1 cellular context compared by ENCODE assay signal in the genomic region with DNA sequence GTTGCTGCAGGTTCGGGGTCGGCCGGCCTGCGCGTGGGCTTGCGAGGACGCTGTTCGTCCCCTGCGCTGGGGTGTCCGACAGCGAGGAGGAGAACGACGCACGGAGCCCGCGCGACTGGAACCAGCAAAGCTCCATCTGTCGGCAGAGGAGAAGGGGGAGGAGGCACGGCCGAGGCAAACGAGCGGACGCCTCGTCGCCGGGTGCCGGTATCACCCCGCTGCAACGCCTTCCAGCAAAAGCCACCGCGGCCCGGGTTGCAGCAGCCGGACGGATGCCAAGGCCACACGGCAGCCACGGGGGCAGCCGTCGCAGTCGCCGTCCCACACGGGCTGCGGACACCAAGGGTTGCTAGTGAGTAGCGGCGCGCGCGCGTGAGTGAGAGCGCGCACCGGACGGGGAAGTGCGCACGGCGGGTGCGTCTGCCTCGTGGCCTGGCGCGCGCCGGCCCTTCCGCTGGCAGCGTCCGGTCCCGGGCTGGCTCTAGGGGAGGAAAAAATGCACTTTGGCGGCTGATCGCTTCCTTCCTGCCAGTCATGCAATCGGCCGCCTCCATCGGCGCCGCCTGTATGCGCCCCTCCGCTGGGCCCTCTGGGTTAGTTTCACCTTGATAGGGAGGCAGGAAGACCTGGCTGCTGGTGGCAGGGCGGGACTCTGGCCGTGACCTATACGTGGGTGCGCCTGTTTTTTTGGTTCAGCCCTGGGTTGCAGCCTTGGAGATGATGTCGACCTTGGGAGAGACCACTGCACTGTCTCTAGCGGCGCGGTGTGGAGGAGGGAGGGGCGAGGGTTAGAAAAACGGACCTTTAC.
TF ChIP-seq lines count a peak whose summit lies in the region.

No MANE protein-coding gene starts in this region.

TF ChIP-seq in HepG2, 621 proteins besides CTCF, POLR2A, EP300 and RAD21 (continued from another document and continues in another):
- TF ChIP-seq, protein P1, sequence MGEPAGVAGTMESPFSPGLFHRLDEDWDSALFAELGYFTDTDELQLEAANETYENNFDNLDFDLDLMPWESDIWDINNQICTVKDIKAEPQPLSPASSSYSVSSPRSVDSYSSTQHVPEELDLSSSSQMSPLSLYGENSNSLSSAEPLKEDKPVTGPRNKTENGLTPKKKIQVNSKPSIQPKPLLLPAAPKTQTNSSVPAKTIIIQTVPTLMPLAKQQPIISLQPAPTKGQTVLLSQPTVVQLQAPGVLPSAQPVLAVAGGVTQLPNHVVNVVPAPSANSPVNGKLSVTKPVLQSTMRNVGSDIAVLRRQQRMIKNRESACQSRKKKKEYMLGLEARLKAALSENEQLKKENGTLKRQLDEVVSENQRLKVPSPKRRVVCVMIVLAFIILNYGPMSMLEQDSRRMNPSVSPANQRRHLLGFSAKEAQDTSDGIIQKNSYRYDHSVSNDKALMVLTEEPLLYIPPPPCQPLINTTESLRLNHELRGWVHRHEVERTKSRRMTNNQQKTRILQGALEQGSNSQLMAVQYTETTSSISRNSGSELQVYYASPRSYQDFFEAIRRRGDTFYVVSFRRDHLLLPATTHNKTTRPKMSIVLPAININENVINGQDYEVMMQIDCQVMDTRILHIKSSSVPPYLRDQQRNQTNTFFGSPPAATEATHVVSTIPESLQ (CRISPR knock-in tag; conservative IDR thresholded peaks at IDR 0.05) = no peak
- TF ChIP-seq SMARCE1 (IDR thresholded peaks at IDR 0.05; ENCODE audit: borderline replicate concordance) (no peak), ZNF616 (CRISPR knock-in tag; IDR thresholded peaks at IDR 0.05; ENCODE audit: low read depth) (0 out of 2 replicates have a peak, but pooled peaks have one; percentile 52), RXRA (CRISPR knock-in tag; IDR thresholded peaks at IDR 0.05) (no peak), TBX3 (IDR thresholded peaks at IDR 0.05; ENCODE audit: borderline replicate concordance) (no peak), ZNF841 (CRISPR knock-in tag; IDR thresholded peaks at IDR 0.05; ENCODE audit: borderline replicate concordance) (no peak), MTA3 (CRISPR knock-in tag; IDR thresholded peaks at IDR 0.05) (no peak), ZNF749 (CRISPR knock-in tag; IDR thresholded peaks at IDR 0.05; ENCODE audit: borderline replicate concordance) (peak; percentile 76; the same call in 1 of the 2 replicates), NR3C1 (CRISPR knock-in tag; IDR thresholded peaks at IDR 0.05) (no peak), NCOA1 (CRISPR knock-in tag; IDR thresholded peaks at IDR 0.05) (peak; percentile 63; the same call in 1 of the 2 replicates), YEATS2 (CRISPR knock-in tag; IDR thresholded peaks at IDR 0.05; ENCODE audit: borderline replicate concordance) (no peak), RCOR2 (CRISPR knock-in tag; IDR thresholded peaks at IDR 0.05) (no peak), TSC22D2 (CRISPR knock-in tag; IDR thresholded peaks at IDR 0.05; ENCODE audit: borderline replicate concordance) (no peak), MYNN (CRISPR knock-in tag; IDR thresholded peaks at IDR 0.05; ENCODE audit: low read depth) (no peak), GTF3A (CRISPR knock-in tag; conservative IDR thresholded peaks at IDR 0.05) (no peak)
- TF ChIP-seq, protein P2, sequence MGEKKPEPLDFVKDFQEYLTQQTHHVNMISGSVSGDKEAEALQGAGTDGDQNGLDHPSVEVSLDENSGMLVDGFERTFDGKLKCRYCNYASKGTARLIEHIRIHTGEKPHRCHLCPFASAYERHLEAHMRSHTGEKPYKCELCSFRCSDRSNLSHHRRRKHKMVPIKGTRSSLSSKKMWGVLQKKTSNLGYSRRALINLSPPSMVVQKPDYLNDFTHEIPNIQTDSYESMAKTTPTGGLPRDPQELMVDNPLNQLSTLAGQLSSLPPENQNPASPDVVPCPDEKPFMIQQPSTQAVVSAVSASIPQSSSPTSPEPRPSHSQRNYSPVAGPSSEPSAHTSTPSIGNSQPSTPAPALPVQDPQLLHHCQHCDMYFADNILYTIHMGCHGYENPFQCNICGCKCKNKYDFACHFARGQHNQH (CRISPR knock-in tag; IDR thresholded peaks at IDR 0.05) = no peak
- TF ChIP-seq, protein P3, sequence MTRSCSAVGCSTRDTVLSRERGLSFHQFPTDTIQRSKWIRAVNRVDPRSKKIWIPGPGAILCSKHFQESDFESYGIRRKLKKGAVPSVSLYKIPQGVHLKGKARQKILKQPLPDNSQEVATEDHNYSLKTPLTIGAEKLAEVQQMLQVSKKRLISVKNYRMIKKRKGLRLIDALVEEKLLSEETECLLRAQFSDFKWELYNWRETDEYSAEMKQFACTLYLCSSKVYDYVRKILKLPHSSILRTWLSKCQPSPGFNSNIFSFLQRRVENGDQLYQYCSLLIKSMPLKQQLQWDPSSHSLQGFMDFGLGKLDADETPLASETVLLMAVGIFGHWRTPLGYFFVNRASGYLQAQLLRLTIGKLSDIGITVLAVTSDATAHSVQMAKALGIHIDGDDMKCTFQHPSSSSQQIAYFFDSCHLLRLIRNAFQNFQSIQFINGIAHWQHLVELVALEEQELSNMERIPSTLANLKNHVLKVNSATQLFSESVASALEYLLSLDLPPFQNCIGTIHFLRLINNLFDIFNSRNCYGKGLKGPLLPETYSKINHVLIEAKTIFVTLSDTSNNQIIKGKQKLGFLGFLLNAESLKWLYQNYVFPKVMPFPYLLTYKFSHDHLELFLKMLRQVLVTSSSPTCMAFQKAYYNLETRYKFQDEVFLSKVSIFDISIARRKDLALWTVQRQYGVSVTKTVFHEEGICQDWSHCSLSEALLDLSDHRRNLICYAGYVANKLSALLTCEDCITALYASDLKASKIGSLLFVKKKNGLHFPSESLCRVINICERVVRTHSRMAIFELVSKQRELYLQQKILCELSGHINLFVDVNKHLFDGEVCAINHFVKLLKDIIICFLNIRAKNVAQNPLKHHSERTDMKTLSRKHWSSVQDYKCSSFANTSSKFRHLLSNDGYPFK (CRISPR knock-in tag; IDR thresholded peaks at IDR 0.05; ENCODE audit: borderline replicate concordance) = peak; percentile 55; the same call in 1 of the 2 replicates
- TF ChIP-seq, protein P4, sequence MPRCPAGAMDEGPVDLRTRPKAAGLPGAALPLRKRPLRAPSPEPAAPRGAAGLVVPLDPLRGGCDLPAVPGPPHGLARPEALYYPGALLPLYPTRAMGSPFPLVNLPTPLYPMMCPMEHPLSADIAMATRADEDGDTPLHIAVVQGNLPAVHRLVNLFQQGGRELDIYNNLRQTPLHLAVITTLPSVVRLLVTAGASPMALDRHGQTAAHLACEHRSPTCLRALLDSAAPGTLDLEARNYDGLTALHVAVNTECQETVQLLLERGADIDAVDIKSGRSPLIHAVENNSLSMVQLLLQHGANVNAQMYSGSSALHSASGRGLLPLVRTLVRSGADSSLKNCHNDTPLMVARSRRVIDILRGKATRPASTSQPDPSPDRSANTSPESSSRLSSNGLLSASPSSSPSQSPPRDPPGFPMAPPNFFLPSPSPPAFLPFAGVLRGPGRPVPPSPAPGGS (CRISPR knock-in tag; IDR thresholded peaks at IDR 0.05) = peak; percentile 65; the same call in 1 of the 2 replicates
- TF ChIP-seq, protein P5, sequence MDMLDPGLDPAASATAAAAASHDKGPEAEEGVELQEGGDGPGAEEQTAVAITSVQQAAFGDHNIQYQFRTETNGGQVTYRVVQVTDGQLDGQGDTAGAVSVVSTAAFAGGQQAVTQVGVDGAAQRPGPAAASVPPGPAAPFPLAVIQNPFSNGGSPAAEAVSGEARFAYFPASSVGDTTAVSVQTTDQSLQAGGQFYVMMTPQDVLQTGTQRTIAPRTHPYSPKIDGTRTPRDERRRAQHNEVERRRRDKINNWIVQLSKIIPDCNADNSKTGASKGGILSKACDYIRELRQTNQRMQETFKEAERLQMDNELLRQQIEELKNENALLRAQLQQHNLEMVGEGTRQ (IDR thresholded peaks at IDR 0.05; ENCODE audit: low read depth, low read length) = no peak
- TF ChIP-seq, protein P5 (CRISPR knock-in tag; IDR thresholded peaks at IDR 0.05; ENCODE audit: borderline replicate concordance) = no peak
- TF ChIP-seq, protein P6, sequence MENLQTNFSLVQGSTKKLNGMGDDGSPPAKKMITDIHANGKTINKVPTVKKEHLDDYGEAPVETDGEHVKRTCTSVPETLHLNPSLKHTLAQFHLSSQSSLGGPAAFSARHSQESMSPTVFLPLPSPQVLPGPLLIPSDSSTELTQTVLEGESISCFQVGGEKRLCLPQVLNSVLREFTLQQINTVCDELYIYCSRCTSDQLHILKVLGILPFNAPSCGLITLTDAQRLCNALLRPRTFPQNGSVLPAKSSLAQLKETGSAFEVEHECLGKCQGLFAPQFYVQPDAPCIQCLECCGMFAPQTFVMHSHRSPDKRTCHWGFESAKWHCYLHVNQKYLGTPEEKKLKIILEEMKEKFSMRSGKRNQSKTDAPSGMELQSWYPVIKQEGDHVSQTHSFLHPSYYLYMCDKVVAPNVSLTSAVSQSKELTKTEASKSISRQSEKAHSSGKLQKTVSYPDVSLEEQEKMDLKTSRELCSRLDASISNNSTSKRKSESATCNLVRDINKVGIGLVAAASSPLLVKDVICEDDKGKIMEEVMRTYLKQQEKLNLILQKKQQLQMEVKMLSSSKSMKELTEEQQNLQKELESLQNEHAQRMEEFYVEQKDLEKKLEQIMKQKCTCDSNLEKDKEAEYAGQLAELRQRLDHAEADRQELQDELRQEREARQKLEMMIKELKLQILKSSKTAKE (CRISPR knock-in tag; IDR thresholded peaks at IDR 0.05; ENCODE audit: borderline replicate concordance) = peak; percentile 47; the same call in 1 of the 2 replicates
- TF ChIP-seq, protein P7, sequence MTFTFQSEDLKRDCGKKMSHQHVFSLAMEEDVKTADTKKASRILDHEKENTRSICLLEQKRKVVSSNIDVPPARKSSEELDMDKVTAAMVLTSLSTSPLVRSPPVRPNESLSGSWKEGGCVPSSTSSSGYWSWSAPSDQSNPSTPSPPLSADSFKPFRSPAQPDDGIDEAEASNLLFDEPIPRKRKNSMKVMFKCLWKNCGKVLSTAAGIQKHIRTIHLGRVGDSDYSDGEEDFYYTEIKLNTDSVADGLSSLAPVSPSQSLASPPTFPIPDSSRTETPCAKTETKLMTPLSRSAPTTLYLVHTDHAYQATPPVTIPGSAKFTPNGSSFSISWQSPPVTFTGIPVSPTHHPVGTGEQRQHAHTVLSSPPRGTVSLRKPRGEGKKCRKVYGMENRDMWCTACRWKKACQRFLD (CRISPR knock-in tag; IDR thresholded peaks at IDR 0.05; ENCODE audit: borderline replicate concordance) = 0 out of 2 replicates have a peak, but pooled peaks have one; percentile 25
- TF ChIP-seq, protein P8, sequence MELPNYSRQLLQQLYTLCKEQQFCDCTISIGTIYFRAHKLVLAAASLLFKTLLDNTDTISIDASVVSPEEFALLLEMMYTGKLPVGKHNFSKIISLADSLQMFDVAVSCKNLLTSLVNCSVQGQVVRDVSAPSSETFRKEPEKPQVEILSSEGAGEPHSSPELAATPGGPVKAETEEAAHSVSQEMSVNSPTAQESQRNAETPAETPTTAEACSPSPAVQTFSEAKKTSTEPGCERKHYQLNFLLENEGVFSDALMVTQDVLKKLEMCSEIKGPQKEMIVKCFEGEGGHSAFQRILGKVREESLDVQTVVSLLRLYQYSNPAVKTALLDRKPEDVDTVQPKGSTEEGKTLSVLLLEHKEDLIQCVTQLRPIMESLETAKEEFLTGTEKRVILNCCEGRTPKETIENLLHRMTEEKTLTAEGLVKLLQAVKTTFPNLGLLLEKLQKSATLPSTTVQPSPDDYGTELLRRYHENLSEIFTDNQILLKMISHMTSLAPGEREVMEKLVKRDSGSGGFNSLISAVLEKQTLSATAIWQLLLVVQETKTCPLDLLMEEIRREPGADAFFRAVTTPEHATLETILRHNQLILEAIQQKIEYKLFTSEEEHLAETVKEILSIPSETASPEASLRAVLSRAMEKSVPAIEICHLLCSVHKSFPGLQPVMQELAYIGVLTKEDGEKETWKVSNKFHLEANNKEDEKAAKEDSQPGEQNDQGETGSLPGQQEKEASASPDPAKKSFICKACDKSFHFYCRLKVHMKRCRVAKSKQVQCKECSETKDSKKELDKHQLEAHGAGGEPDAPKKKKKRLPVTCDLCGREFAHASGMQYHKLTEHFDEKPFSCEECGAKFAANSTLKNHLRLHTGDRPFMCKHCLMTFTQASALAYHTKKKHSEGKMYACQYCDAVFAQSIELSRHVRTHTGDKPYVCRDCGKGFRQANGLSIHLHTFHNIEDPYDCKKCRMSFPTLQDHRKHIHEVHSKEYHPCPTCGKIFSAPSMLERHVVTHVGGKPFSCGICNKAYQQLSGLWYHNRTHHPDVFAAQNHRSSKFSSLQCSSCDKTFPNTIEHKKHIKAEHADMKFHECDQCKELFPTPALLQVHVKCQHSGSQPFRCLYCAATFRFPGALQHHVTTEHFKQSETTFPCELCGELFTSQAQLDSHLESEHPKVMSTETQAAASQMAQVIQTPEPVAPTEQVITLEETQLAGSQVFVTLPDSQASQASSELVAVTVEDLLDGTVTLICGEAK (IDR thresholded peaks at IDR 0.05) = no peak
- TF ChIP-seq, protein P8 (CRISPR knock-in tag; IDR thresholded peaks at IDR 0.05) = 0 out of 2 replicates have a peak, but pooled peaks have one; percentile 37
